28 cellular contexts compared by ENCODE assay signal in the genomic region with DNA sequence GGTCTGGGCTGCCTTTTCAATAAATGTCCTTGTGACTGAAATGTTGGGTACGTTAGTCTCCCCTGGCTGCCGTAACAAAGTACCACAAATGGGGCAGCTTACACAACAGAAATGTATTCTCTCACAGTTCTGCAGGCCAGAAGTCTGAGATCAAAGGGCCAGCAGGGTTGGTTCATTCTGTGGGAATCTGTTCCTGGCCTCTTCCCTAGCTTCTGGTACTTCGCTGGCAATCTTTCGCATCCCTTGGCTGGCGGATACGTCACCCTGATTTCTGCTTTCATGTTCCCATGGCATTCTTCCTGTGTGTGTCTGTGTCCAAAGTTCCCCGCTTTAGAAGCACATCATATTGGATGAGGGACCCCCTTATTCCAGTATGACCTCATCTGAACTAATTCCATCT.
DNase-seq lines count a peak whose midpoint lies in the region; ATAC-seq and TF ChIP-seq lines count a peak whose summit lies in the region.
"Had no signal": no experiment of that assay in that cellular context is flagged by ENCODE, and none has a peak within 500 bp of the region (broad histone marks: within the 10 kb centered on the region; RNA-seq: fewer than 3 reads in every experiment).

No MANE protein-coding gene starts in this region.

- H3K9ac ChIP-seq in smooth muscle cell (ENCODE audit: low read depth): no peak overlapping the region

- WGBS in gastroesophageal sphincter (ENCODE audit: low coverage in 1 of 2), 2 donors: 65 to 74% methylated on average over 7 of the region's 7 CpGs
- WGBS in smooth muscle cell (ENCODE audit: low lambda C conversion rate): 56% methylated on average over 7 of the region's 7 CpGs

- H3K27me3 ChIP-seq in gastroesophageal sphincter (no peaks in the 10 kb centered on the region), smooth muscle cell (ENCODE audit: low read depth) (no peaks in the 10 kb centered on the region)
- H3K27me3 ChIP-seq: gastrocnemius medialis, SJSA1, stomach, uterus had no signal

- peaks cover 30% of the 10 kb centered on the region for H3F3A ChIP-seq in smooth muscle cell (ENCODE audit: low read depth)

- ATAC-seq in gastroesophageal sphincter: peak; percentile 40
- no peak for ATAC-seq in GM21576 (IDR thresholded peaks at IDR 0.05; ENCODE audit: unreplicated experiment)
- ATAC-seq in HG03439 (IDR thresholded peaks at IDR 0.05; ENCODE audit: unreplicated experiment): no peak
- ATAC-seq: activated CD4-positive, alpha-beta T cell treated with anti-CD3 and anti-CD28 coated beads for 36 hours; gastrocnemius medialis; GM12878 had no signal

- peaks cover 0 to 11% (median 0%) of the 10 kb centered on the region in 3 donors for H3K9me3 ChIP-seq in gastroesophageal sphincter
- no peaks in the 10 kb centered on the region for H3K9me3 ChIP-seq in smooth muscle cell (replicated peaks; ENCODE audit: low read depth)
- H3K9me3 ChIP-seq: gastrocnemius medialis, SJSA1, uterus had no signal

- no peak for TF ChIP-seq CTCF in brain (conservative IDR thresholded peaks at IDR 0.05)
- TF ChIP-seq CTCF in gastroesophageal sphincter (IDR thresholded peaks at IDR 0.05): no peak
- no peak for TF ChIP-seq CTCF in smooth muscle cell (IDR thresholded peaks at IDR 0.05; ENCODE audit: borderline replicate concordance, insufficient read depth, poor library complexity, severe bottlenecking)

- H3K9me3 Mint-ChIP-seq in brain: peaks cover 18 to 50% (median 46%) of the 10 kb centered on the region in 5 experiments

- H3K27ac Mint-ChIP-seq in brain: peak overlapping the region in 4 of 5 experiments; percentile 30 to 83 (median 52)
- H3K27ac Mint-ChIP-seq: activated CD4-positive, alpha-beta T cell treated with anti-CD3 and anti-CD28 coated beads for 36 hours; H9; T-helper 1 cell treated with Interleukin-12 subunit alpha and Interleukin-12 subunit beta and Interleukin-4 antibody, amounts not matched to agents 30 μg/mL and 1 μg/mL, for 36 hours had no signal

- H3K36me3 Mint-ChIP-seq in brain: peaks cover 14% of the 10 kb centered on the region

- H3K4me3 ChIP-seq in gastroesophageal sphincter (no peak overlapping the region), smooth muscle cell (no peak overlapping the region)
- H3K4me3 ChIP-seq: gastrocnemius medialis, GM12878, SJSA1, stomach, uterus had no signal

- no peaks in the 10 kb centered on the region for H3K36me3 ChIP-seq in gastroesophageal sphincter
- H3K36me3 ChIP-seq in smooth muscle cell (ENCODE audit: low read depth): no peaks in the 10 kb centered on the region
- H3K36me3 ChIP-seq: gastrocnemius medialis, SJSA1, stomach, uterus had no signal

- H3K4me1 ChIP-seq in gastroesophageal sphincter: peaks cover 0 to 20% (median under 1%) of the 10 kb centered on the region in 3 donors
- H3K4me1 ChIP-seq in smooth muscle cell (ENCODE audit: low read depth): peaks cover 15% of the 10 kb centered on the region
- H3K4me1 ChIP-seq: gastrocnemius medialis had no signal

- H3K27ac ChIP-seq in gastroesophageal sphincter (peak overlapping the region in 3 of 4 donors; percentile 24 to 46 (median 28)), smooth muscle cell (ENCODE audit: low read depth) (peak overlapping the region; percentile 77)
- H3K27ac ChIP-seq: C4-2B, gastrocnemius medialis, HL-60, uterus had no signal

- H2AFZ ChIP-seq in smooth muscle cell (ENCODE audit: low read depth): no peak overlapping the region

- TF ChIP-seq POLR2A in gastroesophageal sphincter (IDR thresholded peaks at IDR 0.05): no peak

- no peak for TF ChIP-seq EP300 in gastroesophageal sphincter (IDR thresholded peaks at IDR 0.05)

- no peaks in the 10 kb centered on the region for H3K79me2 ChIP-seq in smooth muscle cell (ENCODE audit: low read depth)

- no peak overlapping the region for H3K4me3 Mint-ChIP-seq in brain
- H3K4me3 Mint-ChIP-seq: activated CD4-positive, alpha-beta T cell treated with anti-CD3 and anti-CD28 coated beads for 36 hours; central memory CD8-positive, alpha-beta T cell; H9; T-helper 1 cell treated with Interleukin-12 subunit alpha and Interleukin-12 subunit beta and Interleukin-4 antibody, amounts not matched to agents 30 μg/mL and 1 μg/mL, for 36 hours had no signal

- peak; percentile 37 for DNase-seq in GM03348 (ENCODE audit: low spot score)
- no peak for DNase-seq in smooth muscle cell (lab: John Stamatoyannopoulos, UW; ENCODE audit: unreplicated experiment)
- no peak for DNase-seq in SW 1271 (lab: John Stamatoyannopoulos, UW)
- no peak for DNase-seq in HCEC 1CT
- DNase-seq: ACHN; activated CD4-positive, alpha-beta T cell treated with anti-CD3 and anti-CD28 coated beads for 36 hours; activated naive CD4-positive, alpha-beta T cell treated with Interleukin-2 at 50 U/mL for 16 hours; amniotic stem cell; DMS79 treated with DMSO at 0.1 percent for 48 hours; effector memory CD4-positive, alpha-beta T cell; gastrocnemius medialis; H9; Kasumi-1; NCI-H187 treated with DMSO at 0.1 percent for 48 hours; NCI-H526; stimulated activated CD8-positive, alpha-beta memory T cell treated with anti-CD3 and anti-CD28 coated beads, Interleukin-4, amount 100 ng/mL, for 48 hours; stomach; uterus had no signal

- no peak overlapping the region for H3K4me2 ChIP-seq in smooth muscle cell

- no peaks in the 10 kb centered on the region for H4K20me1 ChIP-seq in smooth muscle cell (ENCODE audit: low read depth)

- H3K4me1 Mint-ChIP-seq in brain: peaks cover 23% of the 10 kb centered on the region
- H3K4me1 Mint-ChIP-seq: activated CD4-positive, alpha-beta T cell treated with anti-CD3 and anti-CD28 coated beads for 36 hours; central memory CD8-positive, alpha-beta T cell had no signal

- H3K27me3 Mint-ChIP-seq in brain: peaks cover 8% of the 10 kb centered on the region
- H3K27me3 Mint-ChIP-seq: activated CD4-positive, alpha-beta T cell treated with anti-CD3 and anti-CD28 coated beads for 36 hours had no signal
